Comparison of ENCODE assay signal across 7 cellular contexts in genomic region chr10:100480002-100480401, GRCh38. TPM values are rescaled to one million over a fixed set of nuclear protein-coding genes. Genes with fewer than 3 reads are reported as not detected.
"Had no signal": no experiment of that assay in that cellular context is flagged by ENCODE, and none has a peak within 500 bp of the region (broad histone marks: within the 10 kb centered on the region; RNA-seq: fewer than 3 reads in every experiment).

No MANE protein-coding gene starts in this region.

- H3K4me3 ChIP-seq: K562 had no signal

- DNase-seq: IMR-90, KBM-7 had no signal

- H3K4me3 Mint-ChIP-seq: IgD-negative memory B cell had no signal

- ATAC-seq: HepG2, K562 had no signal

- H3K27ac ChIP-seq: HL-60 had no signal

RNA-seq across cellular contexts. Expression of gene WNT8B, which starts 17.2 kb away (rescaled TPM):
- total RNA-seq: HT1080, IMR-90, K562 had no signal
